Comparison of ENCODE assay signal across 12 cellular contexts in the genomic region with DNA sequence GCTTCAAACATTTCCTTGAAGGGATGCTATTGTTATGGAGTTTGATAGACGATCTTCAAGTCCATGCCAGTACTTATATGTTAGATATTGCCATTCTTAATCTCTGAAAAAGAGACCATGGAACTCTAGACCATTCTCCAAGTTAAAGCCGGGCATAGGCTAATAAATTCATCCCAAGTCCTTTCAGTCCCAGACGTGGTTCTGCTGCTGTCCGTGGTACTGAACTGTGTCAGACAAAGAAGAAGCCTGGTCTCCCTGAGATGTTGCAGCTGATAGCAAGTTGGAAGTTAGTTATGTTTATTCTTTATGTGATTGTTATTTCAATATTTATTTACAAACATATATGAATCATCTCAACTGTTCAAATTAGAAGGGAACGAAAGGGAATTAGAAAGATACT.
DNase-seq lines count a peak whose midpoint lies in the region; ATAC-seq and TF ChIP-seq lines count a peak whose summit lies in the region.
"Had no signal": no experiment of that assay in that cellular context is flagged by ENCODE, and none has a peak within 500 bp of the region (broad histone marks: within the 10 kb centered on the region; RNA-seq: fewer than 3 reads in every experiment).

No MANE protein-coding gene starts in this region.

- CTCF ChIA-PET in CD8-positive, alpha-beta memory T cell (lab: Charles Lee), result no interaction called here

- H3K4me3 ChIP-seq in astrocyte of the cerebellum (ENCODE audit: low read depth, low read length) (no peak overlapping the region), suprapubic skin (no peak overlapping the region)
- H3K4me3 ChIP-seq in CD8-positive, alpha-beta memory T cell (ENCODE audit: low read length), result no peak overlapping the region
- H3K4me3 ChIP-seq: gastrocnemius medialis had no signal

- no peak overlapping the region for H3K27ac ChIP-seq in CD8-positive, alpha-beta memory T cell (ENCODE audit: low read depth, low read length)
- H3K27ac ChIP-seq in suprapubic skin, result no peak overlapping the region
- H3K27ac ChIP-seq: gastrocnemius medialis had no signal

- no peaks in the 10 kb centered on the region for H3K27me3 Mint-ChIP-seq in CD8-positive, alpha-beta memory T cell

- TF ChIP-seq CTCF in astrocyte of the cerebellum (IDR thresholded peaks at IDR 0.05; ENCODE audit: low read depth, low read length, missing control alignments) (no peak), GM13977 (IDR thresholded peaks at IDR 0.05; ENCODE audit: extremely low read depth, insufficient read depth, missing control alignments) (no peak), suprapubic skin (IDR thresholded peaks at IDR 0.05) (no peak)

- POLR2A ChIA-PET in CD8-positive, alpha-beta memory T cell (lab: Charles Lee), result no interaction called here

- H3K9me3 ChIP-seq in CD8-positive, alpha-beta memory T cell (ENCODE audit: low read length), result no peaks in the 10 kb centered on the region
- H3K9me3 ChIP-seq in suprapubic skin, result no peaks in the 10 kb centered on the region
- H3K9me3 ChIP-seq: gastrocnemius medialis had no signal

- DNase-seq in EH (ENCODE audit: low read depth) (peak; percentile 18), LoVo (ENCODE audit: low spot score) (peak; percentile 31), astrocyte of the cerebellum (ENCODE audit: low read depth) (peak; percentile 12), left lobe of liver (ENCODE audit: low spot score) (no peak), GM13977 (ENCODE audit: low spot score) (no peak), suprapubic skin (ENCODE audit: low spot score in 2 of 2) (no peak)
- DNase-seq in NK-92 treated with Interleukin-12 subunit alpha and Interleukin-12 subunit beta, amount 100 ng/mL, for 24 hours (lab: John Stamatoyannopoulos, UW), result no peak
- DNase-seq in CD8-positive, alpha-beta memory T cell, result no peak
- DNase-seq: activated naive CD4-positive, alpha-beta T cell treated with anti-CD3 and anti-CD28 coated beads, Interleukin-2, amount 50 U/mL, for 16 hours; gastrocnemius medialis; GF-D8; NCI-H1694 had no signal

- peak; percentile 43 for ATAC-seq in left lobe of liver
- ATAC-seq: gastrocnemius medialis had no signal

- H3K4me1 Mint-ChIP-seq in CD8-positive, alpha-beta memory T cell, result no peaks in the 10 kb centered on the region

- H3K27me3 ChIP-seq in CD8-positive, alpha-beta memory T cell (ENCODE audit: insufficient read depth, low read length, poor library complexity, severe bottlenecking), result no peaks in the 10 kb centered on the region
- H3K27me3 ChIP-seq in suprapubic skin, result no peaks in the 10 kb centered on the region
- H3K27me3 ChIP-seq: gastrocnemius medialis had no signal

- 17% methylated on average over 5 of the region's 5 CpGs for WGBS in suprapubic skin

- no peak overlapping the region for H3K4me3 Mint-ChIP-seq in CD8-positive, alpha-beta memory T cell

- no peak for TF ChIP-seq EP300 in suprapubic skin (IDR thresholded peaks at IDR 0.05)

- no peak overlapping the region for H3K27ac Mint-ChIP-seq in CD8-positive, alpha-beta memory T cell

- H3K4me1 ChIP-seq in CD8-positive, alpha-beta memory T cell (ENCODE audit: insufficient read depth, low read length), result no peaks in the 10 kb centered on the region
- no peaks in the 10 kb centered on the region for H3K4me1 ChIP-seq in suprapubic skin
- H3K4me1 ChIP-seq: gastrocnemius medialis had no signal

- H3K36me3 ChIP-seq in CD8-positive, alpha-beta memory T cell (ENCODE audit: insufficient read depth, low read length), result no peaks in the 10 kb centered on the region
- no peaks in the 10 kb centered on the region for H3K36me3 ChIP-seq in suprapubic skin
- H3K36me3 ChIP-seq: gastrocnemius medialis had no signal

- no peaks in the 10 kb centered on the region for H3K36me3 Mint-ChIP-seq in CD8-positive, alpha-beta memory T cell

- H3K9me3 Mint-ChIP-seq in CD8-positive, alpha-beta memory T cell, result peaks cover 0 to 4% (median 0%) of the 10 kb centered on the region in 5 donors

- in situ Hi-C loops in astrocyte of the cerebellum (cut with HindIII; ENCODE audit: low sequenced_read_pairs), result no loop called here
- in situ Hi-C loops in GM13977 (cut with MboI; ENCODE audit: low pct_unique_long_range_greater_than_20kb, low sequenced_read_pairs, unreplicated experiment), result no loop called here

- no peak for TF ChIP-seq POLR2A in suprapubic skin (IDR thresholded peaks at IDR 0.05)

Comparison
In these comparisons a context has a peak if more than half of its experiments do, and no peak if none do; other contexts are left out.
1. DNase-seq: peak in EH (single experiment), LoVo (single experiment) and astrocyte of the cerebellum (single experiment); none in left lobe of liver (single experiment), NK-92 treated with Interleukin-12 subunit alpha and Interleukin-12 subunit beta, amount 100 ng/mL, for 24 hours (single experiment), GM13977 (single experiment), CD8-positive, alpha-beta memory T cell (0 of 5) and suprapubic skin (0 of 2).